Comparison of ENCODE assay signal across 1 cellular context in the genomic region with DNA sequence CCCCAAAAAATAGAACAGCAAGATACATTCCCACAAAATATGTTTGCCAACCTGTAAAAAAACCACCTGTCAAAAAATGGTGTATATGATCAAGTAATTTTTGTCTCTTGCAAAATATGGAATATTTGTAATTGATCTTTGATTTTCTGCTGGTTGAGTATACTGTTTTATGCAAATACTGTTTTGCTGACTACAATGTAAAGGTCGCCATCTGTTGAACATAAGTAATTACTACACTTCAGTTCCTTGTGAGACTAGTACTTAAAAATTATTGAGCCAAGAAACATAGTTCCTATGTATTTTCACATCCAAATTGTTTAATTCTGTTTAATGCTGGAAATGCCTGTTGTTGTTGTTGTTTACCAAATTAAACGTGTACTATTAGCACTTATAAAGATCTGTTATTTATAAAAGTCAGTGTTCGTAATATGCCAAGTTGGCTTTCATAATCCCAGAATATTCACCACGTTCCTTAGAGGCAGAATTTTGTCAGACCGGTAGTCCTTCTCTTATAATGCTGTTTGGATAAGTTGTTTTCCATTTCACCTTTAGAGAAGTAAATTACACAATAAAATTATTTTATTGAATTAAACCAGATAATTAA.
TF ChIP-seq lines count a peak whose summit lies in the region.

No MANE protein-coding gene starts in this region.

TF ChIP-seq in IMR-90, 13 proteins besides CTCF, POLR2A, EP300 and RAD21 (continued from another document):
- TF ChIP-seq, protein P1, sequence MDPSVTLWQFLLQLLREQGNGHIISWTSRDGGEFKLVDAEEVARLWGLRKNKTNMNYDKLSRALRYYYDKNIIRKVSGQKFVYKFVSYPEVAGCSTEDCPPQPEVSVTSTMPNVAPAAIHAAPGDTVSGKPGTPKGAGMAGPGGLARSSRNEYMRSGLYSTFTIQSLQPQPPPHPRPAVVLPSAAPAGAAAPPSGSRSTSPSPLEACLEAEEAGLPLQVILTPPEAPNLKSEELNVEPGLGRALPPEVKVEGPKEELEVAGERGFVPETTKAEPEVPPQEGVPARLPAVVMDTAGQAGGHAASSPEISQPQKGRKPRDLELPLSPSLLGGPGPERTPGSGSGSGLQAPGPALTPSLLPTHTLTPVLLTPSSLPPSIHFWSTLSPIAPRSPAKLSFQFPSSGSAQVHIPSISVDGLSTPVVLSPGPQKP (IDR thresholded peaks at IDR 0.05; ENCODE audit: borderline replicate concordance, low read depth, low read length), result no peak
- TF ChIP-seq FOS (IDR thresholded peaks at IDR 0.05; ENCODE audit: low read depth, low read length), result no peak
